Comparison of ENCODE assay signal across 1 cellular context in genomic region chr5:170403675-170404074, GRCh38.
TF ChIP-seq lines count a peak whose summit lies in the region.

No MANE protein-coding gene starts in this region.

TF ChIP-seq in GM12878, 131 proteins besides CTCF, POLR2A, EP300 and RAD21:
- no peak for TF ChIP-seq ZBTB33 (IDR thresholded peaks at IDR 0.05)
- no peak for TF ChIP-seq KDM1A (IDR thresholded peaks at IDR 0.05; ENCODE audit: borderline replicate concordance)
- no peak for TF ChIP-seq ETV6 (conservative IDR thresholded peaks at IDR 0.05 in 1 of 2, IDR thresholded peaks at IDR 0.05 in 1 of 2; ENCODE audit: borderline replicate concordance in 1 of 2, low read depth in 1 of 2)
- peak; percentile 10; the same call in 1 of the 2 replicates for TF ChIP-seq SMC3 (IDR thresholded peaks at IDR 0.05; ENCODE audit: borderline replicate concordance, low read length)
